16 cellular contexts compared by ENCODE assay signal in genomic region chr3:184459355-184459754, GRCh38.
DNase-seq lines count a peak whose midpoint lies in the region; ATAC-seq and TF ChIP-seq lines count a peak whose summit lies in the region.
"Had no signal": no experiment of that assay in that cellular context is flagged by ENCODE, and none has a peak within 500 bp of the region (broad histone marks: within the 10 kb centered on the region; RNA-seq: fewer than 3 reads in every experiment).

No MANE protein-coding gene starts in this region.

- CTCF ChIA-PET in naive thymus-derived CD4-positive, alpha-beta T cell (lab: Charles Lee) = no interaction called here

- H3K27me3 Mint-ChIP-seq in type B pancreatic cell = peaks cover 13% of the 10 kb centered on the region
- peaks cover 0 to 9% (median 0%) of the 10 kb centered on the region in 5 donors for H3K27me3 Mint-ChIP-seq in naive thymus-derived CD4-positive, alpha-beta T cell

- no peak overlapping the region for H3K27ac Mint-ChIP-seq in type B pancreatic cell
- peak overlapping the region in 1 of 9 donors; percentile 40 for H3K27ac Mint-ChIP-seq in naive thymus-derived CD4-positive, alpha-beta T cell
- H3K27ac Mint-ChIP-seq: activated CD4-positive, alpha-beta memory T cell treated with anti-CD3 and anti-CD28 coated beads, Interleukin-2, amount 10 ng/mL, durations not matched to agents 7 days and 5 days had no signal

- no peaks in the 10 kb centered on the region for H3K4me1 ChIP-seq in naive thymus-derived CD4-positive, alpha-beta T cell (ENCODE audit: control insufficient read depth in 2 of 2, insufficient read depth in 2 of 2, low read length in 2 of 2)

- no peaks in the 10 kb centered on the region for H3K4me1 Mint-ChIP-seq in type B pancreatic cell (ENCODE audit: unreplicated experiment)
- H3K4me1 Mint-ChIP-seq in naive thymus-derived CD4-positive, alpha-beta T cell = no peaks in the 10 kb centered on the region
- H3K4me1 Mint-ChIP-seq: activated CD4-positive, alpha-beta memory T cell treated with anti-CD3 and anti-CD28 coated beads, Interleukin-2, amount 10 ng/mL, durations not matched to agents 7 days and 5 days; central memory CD8-positive, alpha-beta T cell had no signal

- H3K27me3 ChIP-seq in naive thymus-derived CD4-positive, alpha-beta T cell (ENCODE audit: control insufficient read depth in 2 of 2, insufficient read depth in 2 of 2, low read length in 2 of 2) = no peaks in the 10 kb centered on the region

- intact Hi-C loops in naive thymus-derived CD4-positive, alpha-beta T cell (cut with micrococcal nuclease) = no loop called here

- POLR2A ChIA-PET in naive thymus-derived CD4-positive, alpha-beta T cell (lab: Charles Lee) = no interaction called here

- H3K4me3 Mint-ChIP-seq in type B pancreatic cell = no peak overlapping the region
- H3K4me3 Mint-ChIP-seq in naive thymus-derived CD4-positive, alpha-beta T cell = no peak overlapping the region
- H3K4me3 Mint-ChIP-seq: activated CD4-positive, alpha-beta memory T cell treated with anti-CD3 and anti-CD28 coated beads, Interleukin-2, amount 10 ng/mL, durations not matched to agents 7 days and 5 days; central memory CD8-positive, alpha-beta T cell had no signal

- H3K4me3 ChIP-seq in naive thymus-derived CD4-positive, alpha-beta T cell (ENCODE audit: low read length) = no peak overlapping the region

- TF ChIP-seq CTCF in type B pancreatic cell (conservative IDR thresholded peaks at IDR 0.05) = no peak
- TF ChIP-seq CTCF in GM10266 (IDR thresholded peaks at IDR 0.05; ENCODE audit: control insufficient read depth, insufficient read depth, low read depth, missing control alignments) = no peak

- no peaks in the 10 kb centered on the region for H3K36me3 ChIP-seq in naive thymus-derived CD4-positive, alpha-beta T cell (ENCODE audit: control insufficient read depth in 2 of 3, insufficient read depth in 3 of 3, low read length in 3 of 3)

- no peaks in the 10 kb centered on the region for H3K36me3 Mint-ChIP-seq in type B pancreatic cell
- H3K36me3 Mint-ChIP-seq in naive thymus-derived CD4-positive, alpha-beta T cell = no peaks in the 10 kb centered on the region

- DNase-seq in AG08396 (ENCODE audit: low spot score) = peak; percentile 29
- peak; percentile 97 for DNase-seq in HCEC 1CT
- DNase-seq in amniotic epithelial cell (ENCODE audit: low read depth) = peak; percentile 21
- DNase-seq in iris pigment epithelial cell (ENCODE audit: low read depth) = peak; percentile 71
- no peak for DNase-seq in type B pancreatic cell (ENCODE audit: extremely low spot score, unreplicated experiment)
- no peak for DNase-seq in naive thymus-derived CD4-positive, alpha-beta T cell
- no peak for DNase-seq in GM10266 (ENCODE audit: extremely low spot score)
- DNase-seq: activated CD4-positive, alpha-beta memory T cell treated with anti-CD3 and anti-CD28 coated beads, Interleukin-2, amount 10 ng/mL, durations not matched to agents 7 days and 5 days; activated gamma-delta T cell treated with Interleukin-2 at 50 U/mL for 16 hours; GF-D8; NCI-H510A treated with DMSO at 0.1 percent for 48 hours; stimulated activated CD4-positive, alpha-beta T cell treated with anti-CD3 and anti-CD28 coated beads, Interleukin-2, amount 100 ng/mL, for 24 hours had no signal

- no peak overlapping the region for H3K27ac ChIP-seq in naive thymus-derived CD4-positive, alpha-beta T cell (ENCODE audit: low read depth, low read length)
- H3K27ac ChIP-seq: C4-2B, epithelial cell of prostate had no signal

- no peaks in the 10 kb centered on the region for H3K9me3 Mint-ChIP-seq in type B pancreatic cell
- peaks cover 0 to 9% (median 2%) of the 10 kb centered on the region in 11 donors for H3K9me3 Mint-ChIP-seq in naive thymus-derived CD4-positive, alpha-beta T cell
- H3K9me3 Mint-ChIP-seq: activated CD4-positive, alpha-beta memory T cell treated with anti-CD3 and anti-CD28 coated beads, Interleukin-2, amount 10 ng/mL, durations not matched to agents 7 days and 5 days; central memory CD8-positive, alpha-beta T cell had no signal

- no peaks in the 10 kb centered on the region for H3K9me3 ChIP-seq in naive thymus-derived CD4-positive, alpha-beta T cell (ENCODE audit: control insufficient read depth in 2 of 3, low read length in 3 of 3)

- no peak for ATAC-seq in HG03378 (IDR thresholded peaks at IDR 0.05; ENCODE audit: unreplicated experiment)
- no peak for ATAC-seq in naive thymus-derived CD4-positive, alpha-beta T cell

Comparison
In these comparisons a context has a peak if more than half of its experiments do, and no peak if none do; other contexts are left out.
1. DNase-seq: peak in AG08396 (single experiment), HCEC 1CT (single experiment), amniotic epithelial cell (single experiment) and iris pigment epithelial cell (single experiment); none in type B pancreatic cell (single experiment), naive thymus-derived CD4-positive, alpha-beta T cell (0 of 9) and GM10266 (single experiment).